18 cellular contexts compared by ENCODE assay signal in genomic region chr5:177099422-177100093, GRCh38. TPM values are rescaled to one million over a fixed set of nuclear protein-coding genes. Genes with fewer than 3 reads are reported as not detected.
A peak's percentile ranks its signal among the peaks of the same experiment; 100 is the strongest.
DNase-seq lines count a peak whose midpoint lies in the region; ATAC-seq, FAIRE-seq and TF ChIP-seq lines count a peak whose summit lies in the region.
"Had no signal": no experiment of that assay in that cellular context is flagged by ENCODE, and none has a peak within 500 bp of the region (broad histone marks: within the 10 kb centered on the region; RNA-seq: fewer than 3 reads in every experiment).

No MANE protein-coding gene starts in this region.

- no peak overlapping the region for H3K14ac ChIP-seq in H1 (ENCODE audit: insufficient read length)

- TF ChIP-seq CTCF in H1 (IDR thresholded peaks at IDR 0.05; ENCODE audit: control extremely low read depth in 1 of 3, insufficient read depth in 1 of 3, low read depth in 1 of 3, low read length in 3 of 3) (0 out of 4 replicates have a peak, but pooled peaks of 1 of the 3 experiments have one; percentile 15), osteoblast (IDR thresholded peaks at IDR 0.05; ENCODE audit: extremely low read depth, low read depth, low read length) (no peak)

- no peak overlapping the region for H3K4ac ChIP-seq in H1 (replicated peaks; ENCODE audit: insufficient read length, low read depth, low read length)

- no peaks in the 10 kb centered on the region for H3K9me2 ChIP-seq in Karpas-422 (replicated peaks; ENCODE audit: insufficient read depth, low read length)

- 0 out of 2 replicates have a peak, but pooled peaks cover 3% of the 10 kb centered on the region for H3K4me1 ChIP-seq in Karpas-422 (ENCODE audit: low read length)
- peaks cover 0 to 13% (median 9%) of the 10 kb centered on the region in 4 experiments; a peak in 5 of 7 replicates for H3K4me1 ChIP-seq in H1 (replicated peaks in 1 of 4; ENCODE audit: control insufficient read depth in 3 of 4, insufficient read depth in 4 of 4, low read length in 3 of 4)
- no peaks in the 10 kb centered on the region for H3K4me1 ChIP-seq in osteoblast (ENCODE audit: insufficient read depth, low read length)
- H3K4me1 ChIP-seq: breast epithelium had no signal

- H4K8ac ChIP-seq in H1 (ENCODE audit: extremely low read depth, insufficient read depth, low read length): no peak overlapping the region

- TF ChIP-seq POLR2A in H1 (IDR thresholded peaks at IDR 0.05; ENCODE audit: control extremely low read depth in 1 of 2, low read depth in 2 of 2, low read length in 2 of 2): no peak

- no peak overlapping the region for H3K23ac ChIP-seq in H1 (ENCODE audit: insufficient read length)

- TF ChIP-seq EP300 in H1 (IDR thresholded peaks at IDR 0.05; ENCODE audit: borderline replicate concordance in 1 of 2, low read depth in 2 of 2, low read length in 2 of 2): no peak

- H3K56ac ChIP-seq in H1 (replicated peaks; ENCODE audit: insufficient read length, low read depth, low read length): no peak overlapping the region

- no peak overlapping the region for H3K4me2 ChIP-seq in Karpas-422 (ENCODE audit: low read depth, low read length, poor library complexity, severe bottlenecking)
- peak overlapping the region; percentile 9 to 53; a peak in 2 of 4 replicates for H3K4me2 ChIP-seq in H1 (ENCODE audit: insufficient read depth in 1 of 2, low read depth in 2 of 2, low read length in 2 of 2)
- no peak overlapping the region for H3K4me2 ChIP-seq in osteoblast (ENCODE audit: insufficient read depth, low read length)

- no peak overlapping the region for H2BK5ac ChIP-seq in H1 (ENCODE audit: low read depth, low read length)

- no peak overlapping the region for H2BK15ac ChIP-seq in H1 (ENCODE audit: low read length)

- no peak overlapping the region for H2BK120ac ChIP-seq in H1 (replicated peaks; ENCODE audit: low read depth, low read length)

- no peak overlapping the region for H4K5ac ChIP-seq in H1 (ENCODE audit: insufficient read length, low read depth, low read length)

- H3K27ac ChIP-seq in Karpas-422 (ENCODE audit: low read length) (no peak overlapping the region), H1 (ENCODE audit: low read depth, low read length) (no peak overlapping the region), osteoblast (ENCODE audit: low read depth, low read length) (no peak overlapping the region)
- H3K27ac ChIP-seq: breast epithelium, C4-2B had no signal

- CTCF ChIA-PET in H1 (lab: Charles Lee; ENCODE audit: partially characterized antibody): interaction anchor here (0.6 to 9.4 kb wide), 5 partner anchors 12 to 37 kb away, joined by 4 to 100 read pairs (median 16); partner anchors contain the start of gene FGFR4

- POLR2A ChIA-PET in H1 (lab: Charles Lee; ENCODE audit: partially characterized antibody): interaction anchor here (0.8 to 4.1 kb wide), 4 partner anchors 12 to 33 kb away, joined by 3 to 23 read pairs (median 14); partner anchors contain the start of genes FGFR4 and NSD1

- FAIRE-seq in H1 (lab: Jason Lieb, UNC): no peak
- FAIRE-seq: TTC549 had no signal

- DNase-seq in DMS53 treated with DMSO at 0.1 percent for 48 hours (lab: John Stamatoyannopoulos, UW; ENCODE audit: unreplicated experiment) (peak; percentile 21), Karpas-422 (peak; percentile 58), H1 (ENCODE audit: low read depth in 1 of 2, low spot score in 2 of 2) (peak in 1 of 2 experiments; percentile 69), osteoblast (ENCODE audit: insufficient read length, low spot score, missing footprints) (peak; percentile 59), NCI-H2171 (lab: John Stamatoyannopoulos, UW) (no peak)
- no peak for DNase-seq in activated CD4-positive, alpha-beta T cell treated with anti-CD3 and anti-CD28 coated beads for 4 hours
- DNase-seq: activated T-cell treated with anti-CD3 and anti-CD28 coated beads, Interleukin-2, amount 50 U/mL, for 24 hours; DMS79 treated with DMSO at 0.1 percent for 48 hours; dorsolateral prefrontal cortex; glutamatergic neuron; islet precursor cell; NCI-H1694 treated with DMSO at 0.1 percent for 48 hours; stimulated activated CD4-positive, alpha-beta T cell treated with anti-CD3 and anti-CD28 coated beads, Interleukin-4, amount 100 ng/mL, for 4 hours had no signal

- H3K4me3 ChIP-seq in Karpas-422 (ENCODE audit: low read length) (no peak overlapping the region), H1 (ENCODE audit: extremely low read depth in 1 of 4, insufficient read depth in 2 of 4, low read depth in 3 of 4, low read length in 4 of 4) (no peak overlapping the region), osteoblast (ENCODE audit: insufficient read depth, low read length) (no peak overlapping the region)
- H3K4me3 ChIP-seq: breast epithelium had no signal

- H3K9me3 ChIP-seq in Karpas-422 (ENCODE audit: low read length) (no peaks in the 10 kb centered on the region), H1 (ENCODE audit: insufficient read depth in 2 of 2, low read depth in 1 of 2, low read length in 1 of 2) (no peaks in the 10 kb centered on the region), osteoblast (ENCODE audit: low read depth, low read length) (no peaks in the 10 kb centered on the region)
- H3K9me3 ChIP-seq: breast epithelium had no signal

- H2BK12ac ChIP-seq in H1 (ENCODE audit: low read depth, low read length): no peak overlapping the region

- H2AFZ ChIP-seq in Karpas-422 (ENCODE audit: low read length) (no peak overlapping the region), H1 (ENCODE audit: low read length) (no peak overlapping the region), osteoblast (ENCODE audit: low read length) (no peak overlapping the region)

- H4K20me1 ChIP-seq in Karpas-422 (ENCODE audit: insufficient read depth, low read depth, low read length) (no peaks in the 10 kb centered on the region), H1 (replicated peaks in 1 of 2; ENCODE audit: control insufficient read depth in 1 of 2, insufficient read depth in 2 of 2, low read length in 2 of 2) (peaks cover 2 to 3% of the 10 kb centered on the region in 2 experiments), osteoblast (ENCODE audit: insufficient read depth, low read length) (no peaks in the 10 kb centered on the region)

- no peak overlapping the region for H2BK20ac ChIP-seq in H1 (ENCODE audit: low read length)

- no peak overlapping the region for H3K9ac ChIP-seq in Karpas-422 (ENCODE audit: low read length)
- H3K9ac ChIP-seq in H1 (replicated peaks in 1 of 4; ENCODE audit: extremely low read depth in 1 of 4, low read depth in 3 of 4, low read length in 3 of 4): no peak overlapping the region

- no peak overlapping the region for H4K91ac ChIP-seq in H1 (replicated peaks; ENCODE audit: insufficient read length, low read length)

- no peaks in the 10 kb centered on the region for H3K27me3 ChIP-seq in Karpas-422 (ENCODE audit: low read length)
- H3K27me3 ChIP-seq in H1 (replicated peaks in 1 of 4; ENCODE audit: control insufficient read depth in 3 of 4, extremely low read depth in 1 of 4, insufficient read depth in 3 of 4, low read length in 3 of 4): no peaks in the 10 kb centered on the region
- H3K27me3 ChIP-seq in osteoblast (ENCODE audit: insufficient read depth, low read length): peaks cover 6% of the 10 kb centered on the region
- H3K27me3 ChIP-seq: breast epithelium had no signal

- TF ChIP-seq RAD21 in H1 (IDR thresholded peaks at IDR 0.05 in 1 of 2, conservative IDR thresholded peaks at IDR 0.05 in 1 of 2; ENCODE audit: low read depth in 2 of 2, low read length in 2 of 2): peak in 1 of 2 experiments; percentile 0; a peak in 1 of 4 replicates

- no peak for ATAC-seq in HG03432 (IDR thresholded peaks at IDR 0.05; ENCODE audit: unreplicated experiment)
- ATAC-seq: Panc1 had no signal

- 0 out of 2 replicates have a peak, but pooled peaks cover 1% of the 10 kb centered on the region for H3K23me2 ChIP-seq in H1 (ENCODE audit: low read depth, low read length)

- no peak overlapping the region for H2AK5ac ChIP-seq in H1 (ENCODE audit: low read depth, low read length)

- H3K18ac ChIP-seq in H1 (ENCODE audit: extremely low read depth, low read length): peak overlapping the region; percentile 48

- H3K79me1 ChIP-seq in H1 (ENCODE audit: low read depth, low read length): no peaks in the 10 kb centered on the region

- H3K36me3 ChIP-seq in Karpas-422 (ENCODE audit: insufficient read depth, low read length): no peaks in the 10 kb centered on the region
- H3K36me3 ChIP-seq in H1 (ENCODE audit: control insufficient read depth in 2 of 4, insufficient read depth in 4 of 4, low read length in 3 of 4): peaks cover 7 to 12% (median 8%) of the 10 kb centered on the region in 4 experiments; a peak in 7 of 8 replicates
- H3K36me3 ChIP-seq in osteoblast (ENCODE audit: insufficient read depth, low read length): no peaks in the 10 kb centered on the region
- H3K36me3 ChIP-seq: breast epithelium had no signal

- WGBS in H1 (ENCODE audit: extremely low coverage in 1 of 2, insufficient coverage in 1 of 2, insufficient read length in 1 of 2, insufficient replicate concordance in 2 of 2, low coverage in 1 of 2, low lambda C conversion rate in 2 of 2, missing lambda C conversion rate in 1 of 2), 2 experiments: 54% methylated on average over 12 of the region's 13 CpGs; no CpG with 5 or more reads in 1 of the 2 experiments

- H3K79me2 ChIP-seq in Karpas-422 (ENCODE audit: low read length) (no peaks in the 10 kb centered on the region), H1 (ENCODE audit: control insufficient read depth in 1 of 2, insufficient read depth in 2 of 2, low read length in 2 of 2) (no peaks in the 10 kb centered on the region), osteoblast (ENCODE audit: insufficient read depth, low read length) (no peaks in the 10 kb centered on the region)

RNA-seq across cellular contexts. Expression of gene FGFR4, which starts 12.8 kb away (rescaled TPM):
- total RNA-seq in Karpas-422 (2014; rRNA removed; shearing (Covaris generic); ENCODE audit: low replicate concordance): 2.4 and 3.6 TPM in 2 replicates
- 74.3 and 88.4 TPM in 2 replicates for total RNA-seq in H1 (2021; fragmentation: NEBNext Ultra II Directional; extraction: Animal tissue kit (Norgen Biotek cat#: 25700))
- 61.4 and 90.7 TPM in 2 replicates for polyA plus RNA-seq in H1 (2011; rRNA removed)
- 61.9 TPM for polyA plus RNA-seq in H1 (2011; cell fraction: cytosol; rRNA removed)
- 169 TPM for polyA plus RNA-seq in H1 (2011; cell fraction: nucleus; rRNA removed)
- 32.1 to 76.8 TPM (median 61.9 TPM) in 4 replicates for polyA plus RNA-seq in H1 (2012, experiment 1 of 2)
- polyA plus RNA-seq in H1 (2012, experiment 2 of 2): 57.5 TPM
- polyA plus RNA-seq in H1 (2013, experiment 1 of 2): 76.3 TPM
- 74.6 TPM for polyA plus RNA-seq in H1 (2013, experiment 2 of 2)
- polyA minus RNA-seq in H1 (2011; rRNA and poly(A)+ RNA removed): 37.9 and 42.9 TPM in 2 replicates
- 68.5 TPM for polyA minus RNA-seq in H1 (2011; cell fraction: cytosol; rRNA and poly(A)+ RNA removed)
- polyA minus RNA-seq in H1 (2011; cell fraction: nucleus; rRNA and poly(A)+ RNA removed): 57.4 TPM
- 0.29 and 1.1 TPM in 2 replicates for total RNA-seq in osteoblast

RNA-seq across cellular contexts. Expression of gene NSD1, which starts 34.0 kb away (rescaled TPM):
- total RNA-seq in Karpas-422 (2014; rRNA removed; shearing (Covaris generic); ENCODE audit: low replicate concordance): 70.9 and 76.5 TPM in 2 replicates
- total RNA-seq in H1 (2021; fragmentation: NEBNext Ultra II Directional; extraction: Animal tissue kit (Norgen Biotek cat#: 25700)): 165 and 168 TPM in 2 replicates
- polyA plus RNA-seq in H1 (2011; rRNA removed): 21.1 and 22.8 TPM in 2 replicates
- 25.6 TPM for polyA plus RNA-seq in H1 (2011; cell fraction: cytosol; rRNA removed)
- 53.7 TPM for polyA plus RNA-seq in H1 (2011; cell fraction: nucleus; rRNA removed)
- 32.3 to 43.6 TPM (median 38.1 TPM) in 4 replicates for polyA plus RNA-seq in H1 (2012, experiment 1 of 2)
- 2.6 TPM for polyA plus RNA-seq in H1 (2012, experiment 2 of 2)
- 29.8 TPM for polyA plus RNA-seq in H1 (2013, experiment 1 of 2)
- 29.7 TPM for polyA plus RNA-seq in H1 (2013, experiment 2 of 2)
- polyA minus RNA-seq in H1 (2011; rRNA and poly(A)+ RNA removed): 116 and 150 TPM in 2 replicates
- polyA minus RNA-seq in H1 (2011; cell fraction: cytosol; rRNA and poly(A)+ RNA removed): 81.3 TPM
- polyA minus RNA-seq in H1 (2011; cell fraction: nucleus; rRNA and poly(A)+ RNA removed): 206 TPM
- total RNA-seq in osteoblast: 48.6 and 53.2 TPM in 2 replicates

Comparison
In these comparisons a context has a peak if more than half of its experiments do, and no peak if none do; other contexts are left out.
1. DNase-seq: peak in DMS53 treated with DMSO at 0.1 percent for 48 hours (single experiment), Karpas-422 (single experiment) and osteoblast (single experiment); none in NCI-H2171 (single experiment) and activated CD4-positive, alpha-beta T cell treated with anti-CD3 and anti-CD28 coated beads for 4 hours (0 of 2).
2. H3K4me2 ChIP-seq: peak in H1 (2 of 2); none in Karpas-422 (single experiment) and osteoblast (single experiment).
3. RNA of gene FGFR4, which starts 12.8 kb away (total RNA-seq): 74.3 to 88.4 TPM in H1; 2.4 to 3.6 TPM in Karpas-422 and 0.29 to 1.1 TPM in osteoblast; every median in the first group is over 10 times any median in the second.